18 cellular contexts compared by ENCODE assay signal in the genomic region with DNA sequence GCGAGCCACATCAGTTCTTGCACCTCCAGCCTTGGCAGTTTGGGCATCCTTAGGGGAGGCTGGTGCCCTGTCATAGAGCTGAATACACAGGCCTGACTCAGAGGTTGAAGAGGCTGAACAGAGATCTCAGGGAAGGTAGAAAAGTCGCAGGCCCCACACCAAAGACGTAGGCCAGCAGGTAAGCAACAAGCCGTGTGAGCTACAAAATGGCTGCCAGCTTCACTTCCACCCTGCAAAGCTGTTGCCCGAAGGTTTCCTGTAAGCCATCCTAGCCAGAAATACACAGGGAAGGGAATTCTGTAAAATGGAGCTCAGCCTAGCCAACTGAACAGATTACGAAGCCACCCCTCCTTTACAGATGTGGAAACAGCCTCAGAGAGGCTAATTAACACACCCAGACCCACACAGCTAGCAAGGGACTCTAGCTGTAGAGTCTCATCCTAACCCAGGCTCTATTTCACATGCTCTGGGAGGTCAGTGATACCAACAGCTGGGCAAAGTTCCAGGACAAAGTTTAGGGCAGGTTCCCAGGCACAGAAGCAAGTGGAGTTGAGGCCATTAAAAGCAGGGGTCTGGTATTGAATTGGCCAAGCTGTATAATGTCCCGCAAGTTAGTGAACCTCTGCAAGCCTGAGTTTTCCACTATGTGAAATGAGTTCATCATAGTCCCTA.
"Had no signal": no experiment of that assay in that cellular context is flagged by ENCODE, and none has a peak within 500 bp of the region (broad histone marks: within the 10 kb centered on the region; RNA-seq: fewer than 3 reads in every experiment).

No MANE protein-coding gene starts in this region.

- DNase-seq: cortex of kidney; foreskin fibroblast; gastrocnemius medialis; mesenchymal stem cell; midbrain; naive thymus-derived CD4-positive, alpha-beta T cell; ovary; posterior cingulate gyrus; psoas muscle; right cardiac atrium; spleen; stimulated activated CD4-positive, alpha-beta T cell treated with anti-CD3 and anti-CD28 coated beads, Interleukin-4, amount 100 ng/mL, for 4 hours; stimulated activated naive CD8-positive, alpha-beta T cell treated with anti-CD3 and anti-CD28 coated beads, Interleukin-15, Interleukin-2, amounts not matched to agents 100 U/mL and 50 U/mL, for 24 hours; substantia nigra; testis; tibial artery had no signal

- H3K4me1 ChIP-seq: gastrocnemius medialis, psoas muscle, spleen, testis, tibial artery had no signal

- H3K9me3 ChIP-seq: gastrocnemius medialis, ovary, psoas muscle, spleen, testis, tibial artery had no signal

- ATAC-seq: gastrocnemius medialis; naive thymus-derived CD4-positive, alpha-beta T cell; psoas muscle; right cardiac atrium; stimulated activated naive CD8-positive, alpha-beta T cell treated with anti-CD3 and anti-CD28 coated beads, Interleukin-15, Interleukin-2, amounts not matched to agents 100 U/mL and 50 U/mL, for 24 hours had no signal

- H3K27ac ChIP-seq: gastrocnemius medialis, ovary, psoas muscle, skin epidermis, spleen, testis, tibial artery had no signal

- H3K27me3 ChIP-seq: gastrocnemius medialis, ovary, testis, tibial artery had no signal

- H3K36me3 ChIP-seq: gastrocnemius medialis, ovary, spleen, tibial artery had no signal

- H3K4me3 ChIP-seq: gastrocnemius medialis, lung, ovary, psoas muscle, skin epidermis, spleen, testis, tibial artery had no signal
